Comparison of ENCODE assay signal across 25 cellular contexts in the genomic region with DNA sequence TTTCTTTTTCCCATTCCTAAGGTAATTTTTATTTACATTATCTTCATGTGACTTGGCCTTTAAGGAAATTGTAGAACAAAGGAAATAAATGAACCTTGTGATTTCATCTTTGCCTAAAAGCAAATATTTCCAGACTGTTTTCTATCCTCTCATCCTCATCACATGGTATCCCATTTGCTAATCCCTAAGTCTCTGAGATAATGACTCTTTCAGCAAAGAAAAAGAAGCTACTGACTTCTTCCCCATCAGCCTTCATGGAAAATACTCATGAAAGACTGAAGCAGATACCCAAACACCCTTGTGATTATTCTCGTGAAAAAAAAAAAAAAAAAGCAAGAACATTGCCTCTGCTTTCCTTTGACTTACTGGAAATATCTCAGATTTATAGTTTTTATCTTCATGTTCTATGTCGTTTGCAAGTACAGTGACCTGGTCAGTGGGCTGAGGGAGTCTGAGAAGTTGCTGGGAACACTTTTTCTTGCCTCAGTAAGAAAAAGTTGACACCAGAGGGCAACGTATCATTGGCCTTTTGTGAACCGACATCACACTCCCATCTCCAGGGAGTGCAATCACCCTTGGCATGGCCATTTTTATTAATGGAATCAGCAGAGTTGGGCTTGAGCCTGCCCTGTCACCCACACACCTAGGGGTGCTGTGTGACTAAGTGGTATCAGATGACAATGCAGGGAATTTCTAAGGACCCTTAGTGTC.
DNase-seq lines count a peak whose midpoint lies in the region; ATAC-seq and TF ChIP-seq lines count a peak whose summit lies in the region.
"Had no signal": no experiment of that assay in that cellular context is flagged by ENCODE, and none has a peak within 500 bp of the region (broad histone marks: within the 10 kb centered on the region; RNA-seq: fewer than 3 reads in every experiment).

No MANE protein-coding gene starts in this region.

- peak overlapping the region in 2 of 59 donors; percentile 4 to 13 for H3K27ac ChIP-seq in dorsolateral prefrontal cortex
- H3K27ac ChIP-seq: ascending aorta, BLaER1, left ventricle myocardium inferior, pancreas, right lobe of liver, thyroid gland had no signal

- peak; percentile 8 for DNase-seq in ACHN
- DNase-seq in LNCaP clone FGC (ENCODE audit: low read depth) = no peak
- peak in 1 of 10 donors; percentile 36 for DNase-seq in dorsolateral prefrontal cortex
- peak; percentile 35 for DNase-seq in iPS-NIHi7 (ENCODE audit: extremely low spot score)
- no peak for DNase-seq in HEK293T (ENCODE audit: extremely low spot score)
- no peak for DNase-seq in SIG-M5 treated with dmso at 0.1 percent for 504 hours (lab: John Stamatoyannopoulos, UW; ENCODE audit: unreplicated experiment)
- no peak for DNase-seq in activated T-cell treated with anti-CD3 and anti-CD28 coated beads, Interleukin-2, amount 50 U/mL, for 48 hours
- DNase-seq: activated B cell treated with CpG ODN at 0.5 μM for 24 hours; activated CD4-positive, alpha-beta T cell treated with anti-CD3 and anti-CD28 coated beads, Interleukin-2, amount 50 U/mL, for 4 hours; activated naive CD8-positive, alpha-beta T cell treated with anti-CD3 and anti-CD28 coated beads for 36 hours; central memory CD4-positive, alpha-beta T cell; EL; left ventricle myocardium inferior; NCI-H1105 treated with DMSO at 0.1 percent for 48 hours; NCI-H2081 treated with DMSO at 0.1 percent for 48 hours; pancreas; right lobe of liver; stimulated activated CD4-positive, alpha-beta T cell treated with anti-CD3 and anti-CD28 coated beads, Interleukin-12 subunit alpha, Interleukin-12 subunit beta, amount 100 ng/mL, for 4 hours; stimulated activated naive CD8-positive, alpha-beta T cell treated with anti-CD3 and anti-CD28 coated beads, Interleukin-15, Interleukin-2, amounts not matched to agents 100 U/mL and 50 U/mL, for 24 hours; thyroid gland had no signal

- intact Hi-C loops in dorsolateral prefrontal cortex (cut with DNase I) = loop anchor here (1.0 to 5.0 kb wide), 3 partner anchors 80 to 149 kb away; no protein-coding TSS in a partner anchor

- CTCF ChIA-PET in HEK293T (lab: Yijun Ruan, JAX) = no interaction called here

- in situ Hi-C loops in ACHN (cut with HindIII; ENCODE audit: low pct_ligation_motif_present, low pct_unique_long_range_greater_than_20kb, low sequenced_read_pairs) = no loop called here

- POLR2A ChIA-PET in HEK293T (lab: Yijun Ruan, JAX) = no interaction called here

- peaks cover 0 to 5% (median 0%) of the 10 kb centered on the region in 45 donors for H3K27me3 ChIP-seq in dorsolateral prefrontal cortex
- H3K27me3 ChIP-seq: ascending aorta, BLaER1, pancreas, right lobe of liver, thyroid gland had no signal

- H3K4me3 ChIP-seq in LNCaP clone FGC (ENCODE audit: low read depth, low read length) (no peak overlapping the region), dorsolateral prefrontal cortex (no peak overlapping the region)
- H3K4me3 ChIP-seq: ascending aorta, BLaER1, left ventricle myocardium inferior, pancreas, right lobe of liver, thyroid gland had no signal

- TF ChIP-seq CTCF in LNCaP clone FGC (IDR thresholded peaks at IDR 0.05; ENCODE audit: control insufficient read depth, extremely low read depth, insufficient read depth) (peak; percentile 28), dorsolateral prefrontal cortex (IDR thresholded peaks at IDR 0.05 in 54 of 56, conservative IDR thresholded peaks at IDR 0.05 in 2 of 56; ENCODE audit: low read depth in 1 of 56, partially characterized antibody in 56 of 56) (peak in 52 of 56 donors; percentile 17 to 73 (median 48))

- ATAC-seq in HG03378 (IDR thresholded peaks at IDR 0.05; ENCODE audit: unreplicated experiment) = no peak
- ATAC-seq: natural killer cell treated with Interleukin-12 subunit alpha and Interleukin-12 subunit beta and Interleukin-15 and Interleukin-18, amount 100 ng/mL, for 72 hours; pancreas; right lobe of liver; SK-N-SH treated with all-trans-retinoic acid at 6 μM for 48 hours; stimulated activated naive CD8-positive, alpha-beta T cell treated with anti-CD3 and anti-CD28 coated beads, Interleukin-15, Interleukin-2, amounts not matched to agents 100 U/mL and 50 U/mL, for 24 hours had no signal

TF ChIP-seq in HEK293T, 16 proteins besides CTCF, POLR2A, EP300 and RAD21:
- TF ChIP-seq SP1 (IDR thresholded peaks at IDR 0.05) = no peak
- no peak for TF ChIP-seq ZNF384 (IDR thresholded peaks at IDR 0.05)
- TF ChIP-seq TARDBP (IDR thresholded peaks at IDR 0.05) = no peak
- TF ChIP-seq LEF1 (IDR thresholded peaks at IDR 0.05; ENCODE audit: borderline replicate concordance) = no peak
- TF ChIP-seq ELF4 (IDR thresholded peaks at IDR 0.05) = no peak
- TF ChIP-seq, protein P1, sequence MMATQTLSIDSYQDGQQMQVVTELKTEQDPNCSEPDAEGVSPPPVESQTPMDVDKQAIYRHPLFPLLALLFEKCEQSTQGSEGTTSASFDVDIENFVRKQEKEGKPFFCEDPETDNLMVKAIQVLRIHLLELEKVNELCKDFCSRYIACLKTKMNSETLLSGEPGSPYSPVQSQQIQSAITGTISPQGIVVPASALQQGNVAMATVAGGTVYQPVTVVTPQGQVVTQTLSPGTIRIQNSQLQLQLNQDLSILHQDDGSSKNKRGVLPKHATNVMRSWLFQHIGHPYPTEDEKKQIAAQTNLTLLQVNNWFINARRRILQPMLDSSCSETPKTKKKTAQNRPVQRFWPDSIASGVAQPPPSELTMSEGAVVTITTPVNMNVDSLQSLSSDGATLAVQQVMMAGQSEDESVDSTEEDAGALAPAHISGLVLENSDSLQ (IDR thresholded peaks at IDR 0.05) = no peak
- no peak for TF ChIP-seq CTBP1 (IDR thresholded peaks at IDR 0.05; ENCODE audit: borderline replicate concordance)
- no peak for TF ChIP-seq NFRKB (IDR thresholded peaks at IDR 0.05)
- no peak for TF ChIP-seq L3MBTL2 (conservative IDR thresholded peaks at IDR 0.05)
- no peak for TF ChIP-seq FOXK2 (IDR thresholded peaks at IDR 0.05)

Comparison
In these comparisons a context has a peak if more than half of its experiments do, and no peak if none do; other contexts are left out.
1. DNase-seq: peak in ACHN (single experiment) and iPS-NIHi7 (single experiment); none in LNCaP clone FGC (single experiment), HEK293T (single experiment), SIG-M5 treated with dmso at 0.1 percent for 504 hours (single experiment) and activated T-cell treated with anti-CD3 and anti-CD28 coated beads, Interleukin-2, amount 50 U/mL, for 48 hours (0 of 2).